Comparison of ENCODE assay signal across 9 cellular contexts in genomic region chr1:24361811-24362210, GRCh38. TPM values are rescaled to one million over a fixed set of nuclear protein-coding genes. Genes with fewer than 3 reads are reported as not detected.
"Had no signal": no experiment of that assay in that cellular context is flagged by ENCODE, and none has a peak within 500 bp of the region (broad histone marks: within the 10 kb centered on the region; RNA-seq: fewer than 3 reads in every experiment).

No MANE protein-coding gene starts in this region.

- DNase-seq: GM23248, GOT3, H9, HCEC 1CT, KBM-7 had no signal

- H3K4me3 ChIP-seq: GM23248 had no signal

- ATAC-seq: HepG2 had no signal

- H3K27ac ChIP-seq: GM23248, HL-60 had no signal

RNA-seq across cellular contexts. Expression of gene GRHL3, which starts 42.7 kb away (rescaled TPM):
- total RNA-seq: GM23248, H4, HepG2 had no signal
- polyA plus RNA-seq: GM23248, HepG2, IgD-negative memory B cell had no signal
